In genomic region chr12:63795032-63795687, GRCh38 we compare ENCODE assay signal across 18 cellular contexts. TPM values are rescaled to one million over a fixed set of nuclear protein-coding genes. Genes with fewer than 3 reads are reported as not detected.
DNase-seq lines count a peak whose midpoint lies in the region; ATAC-seq, FAIRE-seq and TF ChIP-seq lines count a peak whose summit lies in the region.
"Had no signal": no experiment of that assay in that cellular context is flagged by ENCODE, and none has a peak within 500 bp of the region (broad histone marks: within the 10 kb centered on the region; RNA-seq: fewer than 3 reads in every experiment).

No MANE protein-coding gene starts in this region.

- H3K56ac ChIP-seq in H9 (ENCODE audit: insufficient read length, low read depth, low read length) = no peak overlapping the region

- no peak overlapping the region for H3K18ac ChIP-seq in H9 (ENCODE audit: insufficient read length, low read depth, low read length)

- no peak overlapping the region for H2BK120ac ChIP-seq in H9 (ENCODE audit: low read depth, low read length, poor library complexity, severe bottlenecking)

- no peak overlapping the region for H4K8ac ChIP-seq in H9 (replicated peaks; ENCODE audit: insufficient read length, low read depth, low read length)

- H4K5ac ChIP-seq in H9 (ENCODE audit: insufficient read length, low read depth, low read length) = no peak overlapping the region

- no peak for TF ChIP-seq EP300 in HepG2 (IDR thresholded peaks at IDR 0.05; ENCODE audit: low read depth in 2 of 2, low read length in 2 of 2)
- TF ChIP-seq EP300 in HepG2 (CRISPR knock-in tag; IDR thresholded peaks at IDR 0.05; ENCODE audit: borderline replicate concordance) = no peak

- H2BK20ac ChIP-seq in H9 (ENCODE audit: low read depth, low read length, poor library complexity, severe bottlenecking) = no peak overlapping the region

- ATAC-seq in HepG2 (peak; percentile 30; the same call in 1 of the 3 replicates), HG02798 (IDR thresholded peaks at IDR 0.05; ENCODE audit: poor library complexity, unreplicated experiment) (no peak), HG03571 (IDR thresholded peaks at IDR 0.05; ENCODE audit: unreplicated experiment) (no peak)
- ATAC-seq: CD8-positive, alpha-beta T cell; GM12878 had no signal

- no peak overlapping the region for H3K14ac ChIP-seq in H9 (ENCODE audit: insufficient read depth, low read length)

- H3K4me3 ChIP-seq in endodermal cell (ENCODE audit: low read length) = no peak overlapping the region
- no peak overlapping the region for H3K4me3 ChIP-seq in HepG2 (replicated peaks in 1 of 3; ENCODE audit: insufficient read depth in 1 of 3, low read depth in 2 of 3, low read length in 3 of 3)
- no peak overlapping the region for H3K4me3 ChIP-seq in MG63
- H3K4me3 ChIP-seq: BLaER1 treated with 17β-estradiol and CSF1 and Interleukin-3, amounts not matched to agents 10 nM and 100 nM; GM12878; GM23248 had no signal

- H3K4me2 ChIP-seq in H9 (ENCODE audit: insufficient read depth, insufficient read length, low read length) (no peak overlapping the region), HepG2 (ENCODE audit: low read depth, low read length) (no peak overlapping the region)
- H3K4me2 ChIP-seq: BLaER1 treated with 17β-estradiol and CSF1 and Interleukin-3, amounts not matched to agents 10 nM and 100 nM had no signal

- H3K4me3 Mint-ChIP-seq in H9 (no peak overlapping the region), endodermal cell (no peak overlapping the region)
- H3K4me3 Mint-ChIP-seq: B cell; CD8-positive, alpha-beta T cell had no signal

- TF ChIP-seq CTCF in H9 (conservative IDR thresholded peaks at IDR 0.05) (no peak), endodermal cell (conservative IDR thresholded peaks at IDR 0.05) (no peak), HepG2 (CRISPR knock-in tag; IDR thresholded peaks at IDR 0.05) (no peak)

- H3K9ac ChIP-seq in H9 (ENCODE audit: extremely low read depth, insufficient read length, low read length) = no peak overlapping the region
- no peak overlapping the region for H3K9ac ChIP-seq in endodermal cell (ENCODE audit: extremely low read depth, low read length, poor library complexity, severe bottlenecking)
- H3K9ac ChIP-seq in HepG2 (ENCODE audit: insufficient read depth, low read depth, low read length) = no peak overlapping the region
- H3K9ac ChIP-seq: BLaER1 treated with 17β-estradiol and CSF1 and Interleukin-3, amounts not matched to agents 10 nM and 100 nM; GM23248 had no signal

- H3K36me3 Mint-ChIP-seq in H9 (ENCODE audit: insufficient read depth in 1 of 3, low read depth in 3 of 3) (peaks cover 6 to 9% (median 6%) of the 10 kb centered on the region in 3 experiments; a peak in 5 of 7 replicates), endodermal cell (ENCODE audit: low read depth) (peaks cover 10% of the 10 kb centered on the region)

- no peak overlapping the region for H2AFZ ChIP-seq in H9 (ENCODE audit: low read length)
- no peak overlapping the region for H2AFZ ChIP-seq in HepG2 (ENCODE audit: low read length)
- H2AFZ ChIP-seq: GM23248 had no signal

- no peak overlapping the region for H2BK15ac ChIP-seq in H9 (ENCODE audit: low read depth, low read length)

- H3K27me3 ChIP-seq in H9 (ENCODE audit: insufficient read depth, low read length) (no peaks in the 10 kb centered on the region), endodermal cell (ENCODE audit: control insufficient read depth, insufficient read depth, low read length, poor library complexity, severe bottlenecking) (no peaks in the 10 kb centered on the region), HepG2 (ENCODE audit: control insufficient read depth in 1 of 2, insufficient read depth in 2 of 2, low read length in 2 of 2) (no peaks in the 10 kb centered on the region), MG63 (no peaks in the 10 kb centered on the region)
- H3K27me3 ChIP-seq: BLaER1 treated with 17β-estradiol and CSF1 and Interleukin-3, amounts not matched to agents 10 nM and 100 nM had no signal

- H3T11ph ChIP-seq in H9 (ENCODE audit: low read length) = no peak overlapping the region

- WGBS in H9 (ENCODE audit: extremely low coverage, insufficient read length, low lambda C conversion rate) = no CpG with 5 or more reads among the region's 10 CpGs
- WGBS in endodermal cell (ENCODE audit: insufficient coverage in 1 of 2, insufficient read length in 1 of 2), 2 experiments = 85 to 92% methylated on average over 5 to 9 of the region's 10 CpGs
- 86% methylated on average over 10 of the region's 10 CpGs for WGBS in HepG2 (ENCODE audit: low lambda C conversion rate)

- no peaks in the 10 kb centered on the region for H4K20me1 ChIP-seq in H9 (ENCODE audit: control insufficient read depth, insufficient read depth, insufficient read length)
- H4K20me1 ChIP-seq in HepG2 (ENCODE audit: insufficient read depth, low read length) = no peaks in the 10 kb centered on the region
- H4K20me1 ChIP-seq: BLaER1 treated with 17β-estradiol and CSF1 and Interleukin-3, amounts not matched to agents 10 nM and 100 nM had no signal

- H3K9me3 ChIP-seq in H9 (ENCODE audit: control insufficient read depth, low read depth, low read length) = no peaks in the 10 kb centered on the region
- no peaks in the 10 kb centered on the region for H3K9me3 ChIP-seq in endodermal cell (ENCODE audit: control insufficient read depth, low read length)
- no peaks in the 10 kb centered on the region for H3K9me3 ChIP-seq in HepG2 (ENCODE audit: low read length)
- H3K9me3 ChIP-seq in MG63 = no peaks in the 10 kb centered on the region
- H3K9me3 ChIP-seq: BLaER1 treated with 17β-estradiol and CSF1 and Interleukin-3, amounts not matched to agents 10 nM and 100 nM had no signal

- no peaks in the 10 kb centered on the region for H3K79me1 ChIP-seq in H9 (ENCODE audit: insufficient read depth, low read depth, low read length, poor library complexity, severe bottlenecking)

- H3K4ac ChIP-seq in H9 (ENCODE audit: low read depth, low read length) = no peak overlapping the region

- H3K4me1 ChIP-seq in H9 (ENCODE audit: insufficient read depth, low read length) (no peaks in the 10 kb centered on the region), endodermal cell (ENCODE audit: control insufficient read depth, insufficient read depth, low read length) (no peaks in the 10 kb centered on the region), HepG2 (ENCODE audit: insufficient read depth, low read length) (peaks cover 22% of the 10 kb centered on the region)
- H3K4me1 ChIP-seq: BLaER1 treated with 17β-estradiol and CSF1 and Interleukin-3, amounts not matched to agents 10 nM and 100 nM had no signal

- no peak overlapping the region for H2BK12ac ChIP-seq in H9 (ENCODE audit: insufficient read length, low read depth, low read length)

- no peak for TF ChIP-seq POLR2A in HepG2 (IDR thresholded peaks at IDR 0.05; ENCODE audit: insufficient read depth in 1 of 2, low read depth in 2 of 2, low read length in 2 of 2)

- DNase-seq in ELF-1 (ENCODE audit: low read depth, low spot score) = peak; percentile 16
- peak; percentile 57 for DNase-seq in H9
- peak; percentile 70 for DNase-seq in endodermal cell
- DNase-seq in HepG2 (ENCODE audit: low spot score) = no peak
- no peak for DNase-seq in MG63
- DNase-seq: Calu3; CD8-positive, alpha-beta T cell; DMS79 treated with DMSO at 0.1 percent for 48 hours; GM23248; H7; IMR-90; KG1 had no signal

- H3K9me3 Mint-ChIP-seq in H9 = no peaks in the 10 kb centered on the region
- H3K9me3 Mint-ChIP-seq in endodermal cell = no peaks in the 10 kb centered on the region
- H3K9me3 Mint-ChIP-seq: CD8-positive, alpha-beta T cell had no signal

- intact Hi-C loops in HepG2 (cut with micrococcal nuclease; ENCODE audit: unreplicated experiment) = no loop called here

- no peak overlapping the region for H2BK5ac ChIP-seq in H9 (ENCODE audit: insufficient read length, low read length)

- in situ Hi-C loops in HepG2 (cut with HindIII; ENCODE audit: extremely low pct_ligation_motif_present, low pct_unique_long_range_greater_than_20kb) = no loop called here

- H3K4me1 Mint-ChIP-seq in H9 (peaks cover 3 to 6% of the 10 kb centered on the region in 2 experiments), endodermal cell (peaks cover 7% of the 10 kb centered on the region)
- H3K4me1 Mint-ChIP-seq: B cell had no signal

- H4K91ac ChIP-seq in H9 (ENCODE audit: insufficient read length, low read depth, low read length) = no peak overlapping the region

- H3K36me3 ChIP-seq in endodermal cell (ENCODE audit: control insufficient read depth, insufficient read depth, low read length) (peaks cover 10% of the 10 kb centered on the region), HepG2 (replicated peaks in 1 of 2; ENCODE audit: control insufficient read depth in 1 of 2, insufficient read depth in 2 of 2, low read length in 2 of 2) (peaks cover 0 to 1% of the 10 kb centered on the region in 2 experiments; a peak in 1 of 5 replicates), MG63 (peaks cover 4% of the 10 kb centered on the region; the same call in 1 of the 2 replicates)

- TF ChIP-seq RAD21 in HepG2 (CRISPR knock-in tag; IDR thresholded peaks at IDR 0.05) = no peak

- no TSS peak for BruUV-seq in HepG2 (replicated peaks; lab: Mats Ljungman, UMichigan)

- no peak overlapping the region for H3K27ac ChIP-seq in H9 (ENCODE audit: insufficient read length, low read depth, low read length)
- H3K27ac ChIP-seq in endodermal cell (ENCODE audit: low read depth, low read length) = no peak overlapping the region
- H3K27ac ChIP-seq in HepG2 (ENCODE audit: extremely low read length, insufficient read depth, low read length) = peak overlapping the region; percentile 52
- H3K27ac ChIP-seq: BLaER1 treated with 17β-estradiol and CSF1 and Interleukin-3, amounts not matched to agents 10 nM and 100 nM; GM23248; HL-60 had no signal

- no peak for FAIRE-seq in HepG2 (lab: Jason Lieb, UNC)
- FAIRE-seq: GM12878 had no signal

- H3K27ac Mint-ChIP-seq in H9 (peak overlapping the region in 1 of 3 experiments; percentile 12; a peak in 1 of 7 replicates), endodermal cell (peak overlapping the region; percentile 23)
- H3K27ac Mint-ChIP-seq: B cell; CD8-positive, alpha-beta T cell had no signal

- H3K23ac ChIP-seq in H9 (ENCODE audit: insufficient read length, low read depth, low read length) = no peak overlapping the region

- no peaks in the 10 kb centered on the region for H3K23me2 ChIP-seq in H9 (ENCODE audit: insufficient read length, low read depth, low read length, poor library complexity, severe bottlenecking)

- no peaks in the 10 kb centered on the region for H3K79me2 ChIP-seq in H9 (ENCODE audit: insufficient read depth, low read length)
- no peaks in the 10 kb centered on the region for H3K79me2 ChIP-seq in HepG2 (ENCODE audit: insufficient read depth, low read length)

- no peak overlapping the region for H2AK5ac ChIP-seq in H9 (ENCODE audit: insufficient read length, low read length)

- H3K27me3 Mint-ChIP-seq in H9 (ENCODE audit: low read depth) = no peaks in the 10 kb centered on the region
- H3K27me3 Mint-ChIP-seq in endodermal cell (ENCODE audit: insufficient read depth) = no peaks in the 10 kb centered on the region
- H3K27me3 Mint-ChIP-seq: B cell had no signal

- POLR2A ChIA-PET in HepG2 (lab: Yijun Ruan, JAX) = no interaction called here

- CTCF ChIA-PET in HepG2 (lab: Yijun Ruan, JAX; ENCODE audit: low intra/inter-chr PET ratio, low total read pairs) = no interaction called here

RNA-seq across cellular contexts. Expression of gene RXYLT1, which starts 15.5 kb away (rescaled TPM):
- total RNA-seq in H9 (2021) = 8.6 and 10.1 TPM in 2 replicates
- total RNA-seq in endodermal cell = 10 to 100 TPM in 1 of 2 donors, 1 to 10 TPM in 1; 9.7 to 11.0 TPM
- polyA plus RNA-seq in endodermal cell (2013, experiment 1 of 2) = 15.8 TPM
- 16.4 TPM for polyA plus RNA-seq in endodermal cell (2013, experiment 2 of 2)
- 11.4 and 15.5 TPM in 2 replicates for total RNA-seq in HepG2 (2016; rRNA removed; fragmentation: Illumina TruSeq; extraction: Trizol)
- total RNA-seq in HepG2 (2016; cell fraction: cytosol; rRNA removed; fragmentation: Illumina TruSeq; extraction: Trizol; ENCODE audit: low read depth) = 13.8 and 15.4 TPM in 2 replicates
- total RNA-seq in HepG2 (2016; cell fraction: insoluble cytoplasmic fraction; rRNA removed; fragmentation: Illumina TruSeq; extraction: Trizol) = 12.9 and 15.8 TPM in 2 replicates
- total RNA-seq in HepG2 (2016; cell fraction: membrane; rRNA removed; fragmentation: Illumina TruSeq; extraction: Trizol) = 22.0 and 22.6 TPM in 2 replicates
- 16.2 and 20.7 TPM in 2 replicates for total RNA-seq in HepG2 (2016; cell fraction: nucleus; rRNA removed; fragmentation: Illumina TruSeq; extraction: Trizol)
- polyA plus RNA-seq in HepG2 (2011; rRNA removed) = 8.3 and 8.6 TPM in 2 replicates
- 4.1 and 6.9 TPM in 2 replicates for polyA plus RNA-seq in HepG2 (2011; cell fraction: cytosol; rRNA removed)
- polyA plus RNA-seq in HepG2 (2011; cell fraction: nucleus; rRNA removed) = 5.0 and 6.6 TPM in 2 replicates
- 9.5 and 11.2 TPM in 2 replicates for polyA plus RNA-seq in HepG2 (2012)
- 17.8 and 18.9 TPM in 2 replicates for polyA plus RNA-seq in HepG2 (2016; cell fraction: cytosol; fragmentation: Illumina TruSeq; extraction: Trizol; ENCODE audit: low read depth)
- polyA plus RNA-seq in HepG2 (2016; cell fraction: insoluble cytoplasmic fraction; fragmentation: Illumina TruSeq; extraction: Trizol; ENCODE audit: low read depth) = 11.5 and 13.0 TPM in 2 replicates
- 19.8 and 21.0 TPM in 2 replicates for polyA plus RNA-seq in HepG2 (2016; cell fraction: membrane; fragmentation: Illumina TruSeq; extraction: Trizol; ENCODE audit: low read depth)
- polyA plus RNA-seq in HepG2 (2016; cell fraction: nucleus; fragmentation: Illumina TruSeq; extraction: Trizol; ENCODE audit: insufficient read depth, low read depth) = 19.2 and 20.3 TPM in 2 replicates
- 5.4 and 10.6 TPM in 2 replicates for polyA minus RNA-seq in HepG2 (2011; rRNA and poly(A)+ RNA removed; ENCODE audit: low replicate concordance)
- polyA minus RNA-seq in HepG2 (2011; cell fraction: cytosol; rRNA and poly(A)+ RNA removed) = 4.1 and 4.4 TPM in 2 replicates
- polyA minus RNA-seq in HepG2 (2011; cell fraction: nucleus; rRNA and poly(A)+ RNA removed) = 14.2 and 18.2 TPM in 2 replicates
- total RNA-seq in MG63 (2014; rRNA removed; shearing (Covaris generic); ENCODE audit: low replicate concordance) = 25.5 and 38.1 TPM in 2 replicates

RNA-seq across cellular contexts. Expression of gene SRGAP1, which starts 49.3 kb away (rescaled TPM):
- total RNA-seq in H9 (2021) (3.4 and 4.8 TPM in 2 replicates), endodermal cell (10 to 100 TPM; 10.6 to 13.4 TPM), HepG2 (2016; rRNA removed; fragmentation: Illumina TruSeq; extraction: Trizol) (1.6 and 1.8 TPM in 2 replicates)
- polyA plus RNA-seq in endodermal cell (2013, experiment 1 of 2) = 6.4 TPM
- 6.2 TPM for polyA plus RNA-seq in endodermal cell (2013, experiment 2 of 2)
- total RNA-seq in HepG2 (2016; cell fraction: cytosol; rRNA removed; fragmentation: Illumina TruSeq; extraction: Trizol; ENCODE audit: low read depth) = 1.1 and 1.8 TPM in 2 replicates
- total RNA-seq in HepG2 (2016; cell fraction: insoluble cytoplasmic fraction; rRNA removed; fragmentation: Illumina TruSeq; extraction: Trizol) = 1.2 and 2.0 TPM in 2 replicates
- total RNA-seq in HepG2 (2016; cell fraction: membrane; rRNA removed; fragmentation: Illumina TruSeq; extraction: Trizol) = 1.00 and 1.2 TPM in 2 replicates
- 4.3 and 5.0 TPM in 2 replicates for total RNA-seq in HepG2 (2016; cell fraction: nucleus; rRNA removed; fragmentation: Illumina TruSeq; extraction: Trizol)
- 3.1 and 3.4 TPM in 2 replicates for polyA plus RNA-seq in HepG2 (2011; rRNA removed)
- 1.2 and 1.7 TPM in 2 replicates for polyA plus RNA-seq in HepG2 (2011; cell fraction: cytosol; rRNA removed)
- 3.4 and 8.0 TPM in 2 replicates for polyA plus RNA-seq in HepG2 (2011; cell fraction: nucleus; rRNA removed)
- 0.42 and 0.83 TPM in 2 replicates for polyA plus RNA-seq in HepG2 (2012)
- 0.07 and 0.18 TPM in 2 replicates for polyA plus RNA-seq in HepG2 (2016; cell fraction: cytosol; fragmentation: Illumina TruSeq; extraction: Trizol; ENCODE audit: low read depth)
- polyA plus RNA-seq in HepG2 (2016; cell fraction: insoluble cytoplasmic fraction; fragmentation: Illumina TruSeq; extraction: Trizol; ENCODE audit: low read depth) = 1.2 and 1.5 TPM in 2 replicates
- polyA plus RNA-seq in HepG2 (2016; cell fraction: membrane; fragmentation: Illumina TruSeq; extraction: Trizol; ENCODE audit: low read depth) = 0.26 and 0.30 TPM in 2 replicates
- polyA plus RNA-seq in HepG2 (2016; cell fraction: nucleus; fragmentation: Illumina TruSeq; extraction: Trizol; ENCODE audit: insufficient read depth, low read depth) = 2.9 and 3.1 TPM in 2 replicates
- 10.5 and 17.4 TPM in 2 replicates for polyA minus RNA-seq in HepG2 (2011; rRNA and poly(A)+ RNA removed; ENCODE audit: low replicate concordance)
- 4.3 and 4.9 TPM in 2 replicates for polyA minus RNA-seq in HepG2 (2011; cell fraction: cytosol; rRNA and poly(A)+ RNA removed)
- polyA minus RNA-seq in HepG2 (2011; cell fraction: nucleus; rRNA and poly(A)+ RNA removed) = 24.1 and 26.9 TPM in 2 replicates
- 0.81 and 0.99 TPM in 2 replicates for total RNA-seq in MG63 (2014; rRNA removed; shearing (Covaris generic); ENCODE audit: low replicate concordance)

Comparison
In these comparisons a context has a peak if more than half of its experiments do, and no peak if none do; other contexts are left out.
1. DNase-seq: peak in ELF-1 (single experiment), H9 (single experiment) and endodermal cell (single experiment); none in HepG2 (single experiment) and MG63 (single experiment).